31 cellular contexts compared by ENCODE assay signal in the genomic region with DNA sequence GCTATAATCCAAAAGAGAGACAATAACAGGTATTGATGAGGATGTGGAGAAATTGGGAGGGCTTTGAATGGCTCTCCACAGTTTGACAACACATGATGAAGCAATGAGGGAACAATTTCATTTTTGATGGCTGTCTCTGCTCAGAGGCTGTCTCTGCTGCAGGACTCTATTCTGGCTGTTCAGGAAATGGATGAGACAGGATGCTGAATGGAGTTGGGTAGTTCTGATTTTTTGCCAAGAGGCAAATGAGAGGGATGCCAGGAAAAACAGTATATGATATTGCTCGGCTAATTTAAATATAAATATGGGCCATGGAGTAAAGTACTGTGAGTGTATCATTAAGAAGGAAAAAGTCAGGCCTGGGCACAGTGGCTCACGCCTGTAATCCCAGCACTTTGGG. TPM values are rescaled to one million over a fixed set of nuclear protein-coding genes. Genes with fewer than 3 reads are reported as not detected.
DNase-seq lines count a peak whose midpoint lies in the region; ATAC-seq and TF ChIP-seq lines count a peak whose summit lies in the region.
"Had no signal": no experiment of that assay in that cellular context is flagged by ENCODE, and none has a peak within 500 bp of the region (broad histone marks: within the 10 kb centered on the region; RNA-seq: fewer than 3 reads in every experiment).

No MANE protein-coding gene starts in this region.

- peaks cover 75 to 79% of the 10 kb centered on the region in 2 experiments for H3K4me1 ChIP-seq in neutrophil (ENCODE audit: control insufficient read depth in 1 of 2, insufficient read depth in 1 of 2, low read depth in 1 of 2, low read length in 1 of 2)
- H3K4me1 ChIP-seq in heart left ventricle: peaks cover 0 to 46% (median 0%) of the 10 kb centered on the region in 12 donors
- H3K4me1 ChIP-seq: BE2C, pancreas, suprapubic skin, vagina had no signal

- no peak for ATAC-seq in heart left ventricle
- ATAC-seq: K562, pancreas, right cardiac atrium, WTC11 had no signal

- no peaks in the 10 kb centered on the region for H3K9me3 Mint-ChIP-seq in activated CD4-positive, alpha-beta memory T cell treated with anti-CD3 and anti-CD28 coated beads for 36 hours
- no peaks in the 10 kb centered on the region for H3K9me3 Mint-ChIP-seq in activated CD4-positive, alpha-beta memory T cell treated with anti-CD3 and anti-CD28 coated beads, Interleukin-2, amount 10 ng/mL, durations not matched to agents 7 days and 5 days
- no peaks in the 10 kb centered on the region for H3K9me3 Mint-ChIP-seq in IgD-negative memory B cell
- H3K9me3 Mint-ChIP-seq in activated naive CD8-positive, alpha-beta T cell (ENCODE audit: low read depth): no peaks in the 10 kb centered on the region
- H3K9me3 Mint-ChIP-seq: T-helper 2 cell treated with Interferon-gamma antibody and Interleukin-4, amounts not matched to agents 5 μg/mL and 100 μg/mL, for 36 hours had no signal

- POLR2A ChIA-PET in activated CD4-positive, alpha-beta memory T cell treated with anti-CD3 and anti-CD28 coated beads for 36 hours (lab: Charles Lee): no interaction called here
- POLR2A ChIA-PET in activated CD4-positive, alpha-beta memory T cell treated with anti-CD3 and anti-CD28 coated beads, Interleukin-2, amount 10 ng/mL, durations not matched to agents 7 days and 5 days (lab: Charles Lee): no interaction called here

- 65 to 77% (median 70%) methylated on average over 2 of the region's 2 CpGs for WGBS in heart left ventricle, 4 donors

- H3K9me3 ChIP-seq in neutrophil (no peaks in the 10 kb centered on the region), heart left ventricle (peaks cover 0 to 3% (median 0%) of the 10 kb centered on the region in 12 donors)
- H3K9me3 ChIP-seq: BE2C, pancreas, suprapubic skin, vagina had no signal

- H3K27me3 ChIP-seq in neutrophil: no peaks in the 10 kb centered on the region
- H3K27me3 ChIP-seq in heart left ventricle: no peaks in the 10 kb centered on the region
- H3K27me3 ChIP-seq: BE2C, pancreas, suprapubic skin, vagina had no signal

- peak overlapping the region; percentile 59 for H3K27ac Mint-ChIP-seq in activated CD4-positive, alpha-beta memory T cell treated with anti-CD3 and anti-CD28 coated beads for 36 hours
- no peak overlapping the region for H3K27ac Mint-ChIP-seq in activated CD4-positive, alpha-beta memory T cell treated with anti-CD3 and anti-CD28 coated beads, Interleukin-2, amount 10 ng/mL, durations not matched to agents 7 days and 5 days
- H3K27ac Mint-ChIP-seq in IgD-negative memory B cell: peak overlapping the region; percentile 54 to 83 (median 76)
- peak overlapping the region; percentile 72 for H3K27ac Mint-ChIP-seq in activated naive CD8-positive, alpha-beta T cell
- H3K27ac Mint-ChIP-seq: T-helper 2 cell treated with Interferon-gamma antibody and Interleukin-4, amounts not matched to agents 5 μg/mL and 100 μg/mL, for 36 hours; WTC11 had no signal

- H3K4me3 Mint-ChIP-seq in activated CD4-positive, alpha-beta memory T cell treated with anti-CD3 and anti-CD28 coated beads for 36 hours: no peak overlapping the region
- no peak overlapping the region for H3K4me3 Mint-ChIP-seq in activated CD4-positive, alpha-beta memory T cell treated with anti-CD3 and anti-CD28 coated beads, Interleukin-2, amount 10 ng/mL, durations not matched to agents 7 days and 5 days
- peak overlapping the region in 3 of 4 donors; percentile 55 to 81 (median 77) for H3K4me3 Mint-ChIP-seq in IgD-negative memory B cell
- no peak overlapping the region for H3K4me3 Mint-ChIP-seq in activated naive CD8-positive, alpha-beta T cell
- H3K4me3 Mint-ChIP-seq: T-helper 2 cell treated with Interferon-gamma antibody and Interleukin-4, amounts not matched to agents 5 μg/mL and 100 μg/mL, for 36 hours; WTC11 had no signal

- H3K4me1 Mint-ChIP-seq in activated CD4-positive, alpha-beta memory T cell treated with anti-CD3 and anti-CD28 coated beads for 36 hours (ENCODE audit: low read depth): peaks cover 72% of the 10 kb centered on the region
- peaks cover 40% of the 10 kb centered on the region for H3K4me1 Mint-ChIP-seq in activated CD4-positive, alpha-beta memory T cell treated with anti-CD3 and anti-CD28 coated beads, Interleukin-2, amount 10 ng/mL, durations not matched to agents 7 days and 5 days
- H3K4me1 Mint-ChIP-seq in IgD-negative memory B cell: peaks cover 52 to 69% (median 65%) of the 10 kb centered on the region in 3 donors
- peaks cover 77% of the 10 kb centered on the region for H3K4me1 Mint-ChIP-seq in activated naive CD8-positive, alpha-beta T cell (ENCODE audit: low read depth)
- H3K4me1 Mint-ChIP-seq: WTC11 had no signal

- H3K4me3 ChIP-seq in neutrophil (ENCODE audit: low read depth in 1 of 2, low read length in 1 of 2) (no peak overlapping the region), heart left ventricle (no peak overlapping the region)
- H3K4me3 ChIP-seq: dorsolateral prefrontal cortex, K562, lung, pancreas, suprapubic skin, vagina had no signal

- DNase-seq in activated CD4-positive, alpha-beta memory T cell treated with anti-CD3 and anti-CD28 coated beads for 36 hours: no peak
- no peak for DNase-seq in activated CD4-positive, alpha-beta memory T cell treated with anti-CD3 and anti-CD28 coated beads, Interleukin-2, amount 10 ng/mL, durations not matched to agents 7 days and 5 days
- no peak for DNase-seq in heart left ventricle
- DNase-seq in iPS-NIHi11 (ENCODE audit: low spot score): no peak
- no peak for DNase-seq in G401 (ENCODE audit: low spot score)
- DNase-seq: BE2C, caudate nucleus, DMS 273 treated with DMSO at 0.1 percent for 48 hours, dorsolateral prefrontal cortex, foreskin fibroblast, GF-D8, hypothalamus, kidney, NCI-H187, NCI-H2227 treated with DMSO at 0.1 percent for 48 hours, NCI-H774, pancreas, right cardiac atrium had no signal

- H3K27ac ChIP-seq in neutrophil: peak overlapping the region; percentile 21
- no peak overlapping the region for H3K27ac ChIP-seq in heart left ventricle
- H3K27ac ChIP-seq: dorsolateral prefrontal cortex, epithelial cell of prostate, pancreas, suprapubic skin, vagina had no signal

- in situ Hi-C loops in G401 (cut with HindIII; ENCODE audit: low sequenced_read_pairs): no loop called here

- no peaks in the 10 kb centered on the region for H3K27me3 Mint-ChIP-seq in activated CD4-positive, alpha-beta memory T cell treated with anti-CD3 and anti-CD28 coated beads for 36 hours
- no peaks in the 10 kb centered on the region for H3K27me3 Mint-ChIP-seq in activated CD4-positive, alpha-beta memory T cell treated with anti-CD3 and anti-CD28 coated beads, Interleukin-2, amount 10 ng/mL, durations not matched to agents 7 days and 5 days
- no peaks in the 10 kb centered on the region for H3K27me3 Mint-ChIP-seq in IgD-negative memory B cell
- H3K27me3 Mint-ChIP-seq in activated naive CD8-positive, alpha-beta T cell: no peaks in the 10 kb centered on the region

- intact Hi-C loops in activated CD4-positive, alpha-beta memory T cell treated with anti-CD3 and anti-CD28 coated beads for 36 hours (cut with micrococcal nuclease): no loop called here
- intact Hi-C loops in heart left ventricle (cut with DNase I): no loop called here

- CTCF ChIA-PET in activated CD4-positive, alpha-beta memory T cell treated with anti-CD3 and anti-CD28 coated beads for 36 hours (lab: Charles Lee): no interaction called here
- CTCF ChIA-PET in activated CD4-positive, alpha-beta memory T cell treated with anti-CD3 and anti-CD28 coated beads, Interleukin-2, amount 10 ng/mL, durations not matched to agents 7 days and 5 days (lab: Charles Lee): no interaction called here

- H3K36me3 ChIP-seq in neutrophil (peaks cover 15% of the 10 kb centered on the region), heart left ventricle (no peaks in the 10 kb centered on the region)
- H3K36me3 ChIP-seq: BE2C, pancreas, suprapubic skin, vagina had no signal

- TF ChIP-seq CTCF in neutrophil (IDR thresholded peaks at IDR 0.05) (no peak), heart left ventricle (IDR thresholded peaks at IDR 0.05) (no peak)

- H3K36me3 Mint-ChIP-seq in activated CD4-positive, alpha-beta memory T cell treated with anti-CD3 and anti-CD28 coated beads for 36 hours: peaks cover 14% of the 10 kb centered on the region
- H3K36me3 Mint-ChIP-seq in activated CD4-positive, alpha-beta memory T cell treated with anti-CD3 and anti-CD28 coated beads, Interleukin-2, amount 10 ng/mL, durations not matched to agents 7 days and 5 days (ENCODE audit: low read depth): peaks cover 57% of the 10 kb centered on the region
- H3K36me3 Mint-ChIP-seq in IgD-negative memory B cell: peaks cover 5% of the 10 kb centered on the region
- H3K36me3 Mint-ChIP-seq in activated naive CD8-positive, alpha-beta T cell: peaks cover 15% of the 10 kb centered on the region
- H3K36me3 Mint-ChIP-seq: WTC11 had no signal

- TF ChIP-seq POLR2A in heart left ventricle (IDR thresholded peaks at IDR 0.05): no peak

RNA-seq across cellular contexts. Expression of gene APBB1IP, which starts 16.8 kb away (rescaled TPM):
- 10 to 100 TPM; 50.1 to 52.1 TPM for total RNA-seq in activated CD4-positive, alpha-beta memory T cell treated with anti-CD3 and anti-CD28 coated beads for 36 hours
- 10 to 100 TPM; 80.9 to 82.2 TPM for total RNA-seq in activated CD4-positive, alpha-beta memory T cell treated with anti-CD3 and anti-CD28 coated beads, Interleukin-2, amount 10 ng/mL, durations not matched to agents 7 days and 5 days
- 66.4 TPM for polyA plus RNA-seq in IgD-negative memory B cell
- total RNA-seq in heart left ventricle: 10 to 100 TPM in 2 of 9 donors, 1 to 10 TPM in 6, under 1 TPM in 1; 0.81 to 19.6 (median 1.8) TPM
- polyA plus RNA-seq in heart left ventricle: 1 to 10 TPM in 1 of 2 donors, under 1 TPM in 1; 0.99 to 1.7 TPM
- not detected in 2 replicates for total RNA-seq in G401 (2014; rRNA removed; shearing (Covaris generic))
- total RNA-seq: H1, myocyte, SK-MEL-5 had no signal

Comparison
In these comparisons a context has a peak if more than half of its experiments do, and no peak if none do; other contexts are left out.
1. H3K4me3 Mint-ChIP-seq: peak in IgD-negative memory B cell (3 of 4); none in activated CD4-positive, alpha-beta memory T cell treated with anti-CD3 and anti-CD28 coated beads for 36 hours (single experiment), activated CD4-positive, alpha-beta memory T cell treated with anti-CD3 and anti-CD28 coated beads, Interleukin-2, amount 10 ng/mL, durations not matched to agents 7 days and 5 days (single experiment) and activated naive CD8-positive, alpha-beta T cell (single experiment).